8 cellular contexts compared by ENCODE assay signal in the genomic region with DNA sequence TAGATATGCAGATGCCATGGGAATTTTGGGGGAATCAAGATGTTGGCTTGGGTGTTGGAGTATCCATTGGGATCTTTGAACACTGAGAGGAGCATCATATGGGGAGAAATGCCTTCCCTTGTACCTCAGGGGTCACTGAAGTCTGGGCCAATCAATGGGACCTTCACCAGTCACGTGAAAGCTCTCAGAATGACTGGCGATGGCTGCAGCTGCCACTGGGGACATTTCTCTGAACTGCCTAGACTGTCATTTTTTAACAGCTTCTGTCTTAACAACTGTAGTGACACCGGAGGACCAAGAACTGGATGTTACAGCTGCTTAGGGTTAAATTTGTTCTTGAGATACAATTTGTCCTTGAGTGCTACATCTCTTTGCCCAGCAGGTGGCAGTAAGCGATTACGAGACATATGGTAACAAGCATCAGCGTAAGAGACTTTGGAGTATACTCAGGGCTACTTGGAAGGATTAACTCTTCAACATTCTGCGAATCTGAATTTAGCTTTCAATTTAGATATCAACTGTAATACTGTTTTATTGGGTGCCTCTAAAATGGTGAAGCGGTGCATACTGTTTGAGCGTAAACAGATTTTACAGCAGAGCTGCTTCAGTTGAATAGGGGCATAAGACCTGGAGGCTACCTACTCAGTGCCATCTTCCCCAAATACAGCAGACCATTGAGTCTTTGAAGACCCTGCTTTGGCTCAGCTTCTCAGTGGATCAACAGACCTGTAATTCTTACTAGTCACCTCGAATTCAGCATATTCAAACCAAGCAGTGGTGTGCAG. TPM values are rescaled to one million over a fixed set of nuclear protein-coding genes. Genes with fewer than 3 reads are reported as not detected.
A peak's percentile ranks its signal among the peaks of the same experiment; 100 is the strongest.
DNase-seq lines count a peak whose midpoint lies in the region; ATAC-seq and TF ChIP-seq lines count a peak whose summit lies in the region.

No MANE protein-coding gene starts in this region.

- H3K9me3 ChIP-seq in NT2/D1 (ENCODE audit: insufficient read depth, low read length) (peaks cover 35% of the 10 kb centered on the region; the same call in 1 of the 2 replicates), neuronal stem cell (replicated peaks in 1 of 2; ENCODE audit: control insufficient read depth in 2 of 2, insufficient read depth in 1 of 2, low read depth in 1 of 2, low read length in 2 of 2) (peaks cover 0 to 2% of the 10 kb centered on the region in 2 donors), tibial artery (no peaks in the 10 kb centered on the region)

- H2BK15ac ChIP-seq in neuronal stem cell (ENCODE audit: low read length): no peak overlapping the region

- no peaks in the 10 kb centered on the region for H3K4me1 ChIP-seq in NT2/D1 (ENCODE audit: insufficient read depth, insufficient read length)
- no peaks in the 10 kb centered on the region for H3K4me1 ChIP-seq in neuronal stem cell (ENCODE audit: control insufficient read depth in 2 of 2, insufficient read depth in 1 of 2, low read depth in 1 of 2, low read length in 2 of 2)
- no peaks in the 10 kb centered on the region for H3K4me1 ChIP-seq in tibial artery

- H3K4me2 ChIP-seq in neuronal stem cell (ENCODE audit: insufficient read depth, low read length, poor library complexity, severe bottlenecking): no peak overlapping the region

- H3K4me3 ChIP-seq in NT2/D1 (ENCODE audit: insufficient read length, low read depth): no peak overlapping the region
- no peak overlapping the region for H3K4me3 ChIP-seq in fibroblast of pulmonary artery (replicated peaks; ENCODE audit: low read depth, low read length)
- no peak overlapping the region for H3K4me3 ChIP-seq in neuronal stem cell (ENCODE audit: low read length in 2 of 2)
- no peak overlapping the region for H3K4me3 ChIP-seq in tibial artery

- peak overlapping the region; percentile 7 for H2AFZ ChIP-seq in neuronal stem cell (ENCODE audit: low read length)

- no peak overlapping the region for H3K14ac ChIP-seq in neuronal stem cell (ENCODE audit: low read length)

- no peak overlapping the region for H4K91ac ChIP-seq in neuronal stem cell (ENCODE audit: low read depth, low read length, poor library complexity)

- H3K9ac ChIP-seq in NT2/D1 (ENCODE audit: insufficient read length, low read depth) (no peak overlapping the region), neuronal stem cell (ENCODE audit: low read depth, low read length, poor library complexity) (no peak overlapping the region)

- no peak overlapping the region for H2BK12ac ChIP-seq in neuronal stem cell (ENCODE audit: low read length)

- no peak overlapping the region for H3K4ac ChIP-seq in neuronal stem cell (ENCODE audit: low read length)

- ATAC-seq in GM19324 (IDR thresholded peaks at IDR 0.05; ENCODE audit: low FRiP score, unreplicated experiment) (peak; percentile 82), HG03439 (IDR thresholded peaks at IDR 0.05; ENCODE audit: unreplicated experiment) (peak; percentile 77)

- H3K23ac ChIP-seq in neuronal stem cell (ENCODE audit: low read depth, low read length, poor library complexity): no peak overlapping the region

- no peak overlapping the region for H2BK120ac ChIP-seq in neuronal stem cell (ENCODE audit: low read depth, low read length)

- H2AK5ac ChIP-seq in neuronal stem cell (ENCODE audit: low read depth, low read length): no peak overlapping the region

- no peaks in the 10 kb centered on the region for H3K79me1 ChIP-seq in neuronal stem cell (ENCODE audit: low read depth, low read length)

- H3K27me3 ChIP-seq in NT2/D1 (ENCODE audit: insufficient read depth, insufficient read length): no peaks in the 10 kb centered on the region
- peaks cover 0 to 4% (median 0%) of the 10 kb centered on the region in 3 experiments for H3K27me3 ChIP-seq in neuronal stem cell (ENCODE audit: control insufficient read depth in 3 of 3, insufficient read depth in 3 of 3, low read depth in 1 of 3, low read length in 3 of 3)
- no peaks in the 10 kb centered on the region for H3K27me3 ChIP-seq in tibial artery

- WGBS in neuronal stem cell (ENCODE audit: extremely low coverage in 2 of 2, insufficient read length in 2 of 2, insufficient replicate concordance in 1 of 2), 2 donors: no CpG with 5 or more reads among the region's 10 CpGs

- H3K18ac ChIP-seq in neuronal stem cell (ENCODE audit: low read length): no peak overlapping the region

- TF ChIP-seq CTCF in fibroblast of pulmonary artery (IDR thresholded peaks at IDR 0.05; ENCODE audit: low read length, missing control alignments): peak; percentile 93
- peak; percentile 66 to 86 for TF ChIP-seq CTCF in tibial artery (IDR thresholded peaks at IDR 0.05)

- peaks cover 40% of the 10 kb centered on the region for H3K36me3 ChIP-seq in NT2/D1 (ENCODE audit: insufficient read depth, insufficient read length, low read length)
- H3K36me3 ChIP-seq in neuronal stem cell (replicated peaks in 1 of 2; ENCODE audit: control insufficient read depth in 2 of 2, insufficient read depth in 2 of 2, low read length in 2 of 2): no peaks in the 10 kb centered on the region
- H3K36me3 ChIP-seq in tibial artery: no peaks in the 10 kb centered on the region

- H4K8ac ChIP-seq in neuronal stem cell (ENCODE audit: low read depth, low read length): no peak overlapping the region

- H3K27ac ChIP-seq in neuronal stem cell (replicated peaks; ENCODE audit: low read length): no peak overlapping the region
- no peak overlapping the region for H3K27ac ChIP-seq in tibial artery

- DNase-seq in COR-L47 (lab: John Stamatoyannopoulos, UW) (peak; percentile 22), NT2/D1 (ENCODE audit: low read depth, low spot score) (peak; percentile 50), fibroblast of pulmonary artery (ENCODE audit: low read depth) (peak; percentile 89), neuronal stem cell (ENCODE audit: low spot score) (peak; percentile 58), tibial artery (peak; percentile 70 to 81)
- DNase-seq in activated T-cell treated with anti-CD3 and anti-CD28 coated beads, Interleukin-2, amount 50 U/mL, for 48 hours: peak; percentile 59 to 60

- no peak overlapping the region for H2BK5ac ChIP-seq in neuronal stem cell (ENCODE audit: low read length)

- intact Hi-C loops in tibial artery (cut with DNase I; ENCODE audit: low total_unique reads): no loop called here

RNA-seq across cellular contexts. Expression of a gene that starts 36.0 kb away (rescaled TPM):
- 69.1 TPM for polyA plus RNA-seq in neuronal stem cell (2013, experiment 1 of 2)
- 70.8 TPM for polyA plus RNA-seq in neuronal stem cell (2013, experiment 2 of 2)

Comparison
In these comparisons a context has a peak if more than half of its experiments do, and no peak if none do; other contexts are left out.
1. DNase-seq: peak in every context shown above with its lines; median percentile 89 in fibroblast of pulmonary artery; 76 in tibial artery; 60 in activated T-cell treated with anti-CD3 and anti-CD28 coated beads, Interleukin-2, amount 50 U/mL, for 48 hours; 58 in neuronal stem cell; 50 in NT2/D1; 22 in COR-L47.